In genomic region chr3:46934067-46934466, GRCh38 we compare ENCODE assay signal across 11 cellular contexts. TPM values are rescaled to one million over a fixed set of nuclear protein-coding genes. Genes with fewer than 3 reads are reported as not detected.
DNase-seq lines count a peak whose midpoint lies in the region; ATAC-seq and TF ChIP-seq lines count a peak whose summit lies in the region.
"Had no signal": no experiment of that assay in that cellular context is flagged by ENCODE, and none has a peak within 500 bp of the region (broad histone marks: within the 10 kb centered on the region; RNA-seq: fewer than 3 reads in every experiment).

No MANE protein-coding gene starts in this region.

- ATAC-seq in GM19467 (IDR thresholded peaks at IDR 0.05; ENCODE audit: unreplicated experiment) (no peak), HG02759 (IDR thresholded peaks at IDR 0.05; ENCODE audit: unreplicated experiment) (no peak)

- peaks cover 4% of the 10 kb centered on the region for H3K36me3 ChIP-seq in MG63
- H3K36me3 ChIP-seq in thyroid gland, result no peaks in the 10 kb centered on the region

- H3K4me3 Mint-ChIP-seq in brain (peak overlapping the region in 1 of 5 experiments; percentile 14), mesothelial cell of epicardium (no peak overlapping the region)

- no peaks in the 10 kb centered on the region for H3K9me3 ChIP-seq in MG63
- H3K9me3 ChIP-seq in thyroid gland, result no peaks in the 10 kb centered on the region

- H3K27me3 Mint-ChIP-seq in brain, result no peaks in the 10 kb centered on the region
- H3K27me3 Mint-ChIP-seq in mesothelial cell of epicardium (ENCODE audit: low read depth), result no peaks in the 10 kb centered on the region

- peak; percentile 32 for DNase-seq in MG63
- DNase-seq in mesothelial cell of epicardium (ENCODE audit: low spot score in 2 of 2, unreplicated experiment in 2 of 2), result no peak
- peak; percentile 69 to 71 for DNase-seq in thyroid gland
- no peak for DNase-seq in NCI-H2227 treated with DMSO at 0.1 percent for 48 hours (lab: John Stamatoyannopoulos, UW)
- DNase-seq: dermis blood vessel endothelial cell, NCI-H1048 had no signal

- no peak for TF ChIP-seq POLR2A in thyroid gland (IDR thresholded peaks at IDR 0.05)

- H3K27ac Mint-ChIP-seq in brain (peak overlapping the region in 4 of 5 experiments; percentile 67 to 93 (median 80)), mesothelial cell of epicardium (peak overlapping the region; percentile 93)
- H3K27ac Mint-ChIP-seq: activated T-helper 2 cell treated with anti-CD3 and anti-CD28 coated beads, Interferon-gamma antibody, Interleukin-2, Interleukin-4, amounts not matched to agents 10 μg/mL and 5 μg/mL and 100 μg/mL, durations not matched to agents 14 hours and 24 hours and 36 hours had no signal

- 43 to 57% methylated on average over 2 of the region's 2 CpGs for WGBS in thyroid gland, 2 donors

- no peaks in the 10 kb centered on the region for H3K27me3 ChIP-seq in MG63
- H3K27me3 ChIP-seq in thyroid gland, result no peaks in the 10 kb centered on the region

- TF ChIP-seq CTCF in brain (conservative IDR thresholded peaks at IDR 0.05) (no peak), mesothelial cell of epicardium (IDR thresholded peaks at IDR 0.05; ENCODE audit: unreplicated experiment) (no peak), thyroid gland (IDR thresholded peaks at IDR 0.05) (no peak)

- H3K9me3 Mint-ChIP-seq in brain (no peaks in the 10 kb centered on the region), mesothelial cell of epicardium (peaks cover 1% of the 10 kb centered on the region)

- peak overlapping the region; percentile 83 to 94 (median 90) for H3K27ac ChIP-seq in thyroid gland

- peaks cover 77 to 94% of the 10 kb centered on the region in 2 donors for H3K4me1 ChIP-seq in thyroid gland

- H3K36me3 Mint-ChIP-seq in brain (peaks cover 21% of the 10 kb centered on the region), mesothelial cell of epicardium (peaks cover 10% of the 10 kb centered on the region)

- no peak overlapping the region for H3K4me3 ChIP-seq in MG63
- no peak overlapping the region for H3K4me3 ChIP-seq in thyroid gland (replicated peaks in 1 of 3)

- intact Hi-C loops in thyroid gland (cut with DNase I), result no loop called here

- H3K4me1 Mint-ChIP-seq in brain (peaks cover 69% of the 10 kb centered on the region), mesothelial cell of epicardium (peaks cover 47% of the 10 kb centered on the region)

RNA-seq across cellular contexts. Expression of gene CCDC12, which starts 42.5 kb away (rescaled TPM):
- total RNA-seq in MG63 (2014; rRNA removed; shearing (Covaris generic); ENCODE audit: low replicate concordance), result 12.0 and 13.7 TPM in 2 replicates
- 36.7 TPM for polyA plus RNA-seq in brain (ENCODE audit: insufficient read depth, low read depth, low replicate concordance)
- 49.7 to 52.4 TPM (median 50.5 TPM) in 3 replicates for total RNA-seq in mesothelial cell of epicardium
- 10 to 100 TPM; 43.2 to 60.6 (median 51.8) TPM for total RNA-seq in thyroid gland

RNA-seq across cellular contexts. Expression of gene NBEAL2, which starts 45.4 kb away (rescaled TPM):
- total RNA-seq in MG63 (2014; rRNA removed; shearing (Covaris generic); ENCODE audit: low replicate concordance), result 0.99 and 4.8 TPM in 2 replicates
- polyA plus RNA-seq in brain (ENCODE audit: insufficient read depth, low read depth, low replicate concordance), result 4.6 TPM
- total RNA-seq in mesothelial cell of epicardium (83.5 to 86.9 TPM (median 84.2 TPM) in 3 replicates), thyroid gland (10 to 100 TPM; 19.4 to 38.6 (median 27.5) TPM)

RNA-seq across cellular contexts. Expression of gene PTH1R, which starts 56.5 kb away (rescaled TPM):
- total RNA-seq in MG63 (2014; rRNA removed; shearing (Covaris generic); ENCODE audit: low replicate concordance), result not detected in 2 replicates
- polyA plus RNA-seq in brain (ENCODE audit: insufficient read depth, low read depth, low replicate concordance), result 10.9 TPM
- total RNA-seq in mesothelial cell of epicardium (34.3 to 38.0 TPM (median 36.4 TPM) in 3 replicates), thyroid gland (10 to 100 TPM in 1 of 4 donors, 1 to 10 TPM in 3; 1.2 to 10.6 (median 4.4) TPM)
- total RNA-seq: activated T-helper 2 cell treated with anti-CD3 and anti-CD28 coated beads, Interferon-gamma antibody, Interleukin-2, Interleukin-4, amounts not matched to agents 10 μg/mL and 5 μg/mL and 100 μg/mL, durations not matched to agents 14 hours and 24 hours and 36 hours had no signal
- polyA plus RNA-seq: neural cell had no signal

Comparison
In these comparisons a context has a peak if more than half of its experiments do, and no peak if none do; other contexts are left out.
1. DNase-seq: peak in MG63 (single experiment) and thyroid gland (2 of 2); none in mesothelial cell of epicardium (0 of 2) and NCI-H2227 treated with DMSO at 0.1 percent for 48 hours (single experiment).